Comparison of ENCODE assay signal across 2 cellular contexts in the genomic region with DNA sequence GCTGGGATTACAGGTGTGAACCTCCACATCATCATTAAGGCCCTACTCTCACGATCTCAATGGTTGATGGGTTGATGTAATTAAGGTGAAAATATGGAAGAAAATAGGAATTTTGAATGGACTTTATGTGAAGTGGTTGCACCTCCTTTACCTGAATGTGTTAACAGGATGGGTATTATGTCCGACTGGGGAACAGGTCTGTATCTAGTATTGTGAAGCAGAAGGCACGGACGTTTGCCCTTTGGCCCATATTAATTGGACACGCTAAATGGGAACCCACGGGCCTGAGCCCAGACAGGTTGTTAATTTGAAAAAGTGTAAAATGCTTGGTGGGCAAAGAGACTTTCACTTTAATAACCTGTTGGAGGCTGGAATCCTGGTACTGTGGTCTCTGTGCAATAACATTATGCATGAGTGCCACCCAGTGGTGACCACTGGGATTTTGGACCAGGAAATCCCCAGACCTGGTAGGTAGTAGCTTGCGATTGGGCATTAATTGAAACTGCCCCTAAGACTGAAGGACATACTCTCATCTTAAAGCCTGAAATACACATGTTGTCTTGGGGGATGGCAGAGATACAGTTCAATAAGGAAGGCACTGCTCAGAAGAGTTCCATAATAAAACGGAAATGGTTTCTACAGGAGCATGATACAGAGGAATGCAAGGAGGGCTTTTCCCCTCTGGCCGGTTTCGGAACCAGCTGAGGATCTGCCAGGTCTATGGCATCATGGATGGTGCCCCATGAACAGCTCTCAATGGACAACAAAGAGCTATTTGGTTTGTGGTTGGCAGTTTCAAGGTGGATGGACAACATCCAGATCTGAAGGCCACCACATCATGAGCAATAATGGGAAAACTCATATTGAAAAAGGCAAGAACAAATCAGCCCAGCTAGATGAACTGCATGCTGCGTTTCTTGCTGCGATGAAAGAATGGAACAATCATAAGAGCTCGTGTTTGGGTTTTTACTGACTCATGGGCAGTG.
TF ChIP-seq lines count a peak whose summit lies in the region.

No MANE protein-coding gene starts in this region.

TF ChIP-seq in Ishikawa, 13 proteins besides CTCF, POLR2A, EP300 and RAD21:
- TF ChIP-seq, protein P1, sequence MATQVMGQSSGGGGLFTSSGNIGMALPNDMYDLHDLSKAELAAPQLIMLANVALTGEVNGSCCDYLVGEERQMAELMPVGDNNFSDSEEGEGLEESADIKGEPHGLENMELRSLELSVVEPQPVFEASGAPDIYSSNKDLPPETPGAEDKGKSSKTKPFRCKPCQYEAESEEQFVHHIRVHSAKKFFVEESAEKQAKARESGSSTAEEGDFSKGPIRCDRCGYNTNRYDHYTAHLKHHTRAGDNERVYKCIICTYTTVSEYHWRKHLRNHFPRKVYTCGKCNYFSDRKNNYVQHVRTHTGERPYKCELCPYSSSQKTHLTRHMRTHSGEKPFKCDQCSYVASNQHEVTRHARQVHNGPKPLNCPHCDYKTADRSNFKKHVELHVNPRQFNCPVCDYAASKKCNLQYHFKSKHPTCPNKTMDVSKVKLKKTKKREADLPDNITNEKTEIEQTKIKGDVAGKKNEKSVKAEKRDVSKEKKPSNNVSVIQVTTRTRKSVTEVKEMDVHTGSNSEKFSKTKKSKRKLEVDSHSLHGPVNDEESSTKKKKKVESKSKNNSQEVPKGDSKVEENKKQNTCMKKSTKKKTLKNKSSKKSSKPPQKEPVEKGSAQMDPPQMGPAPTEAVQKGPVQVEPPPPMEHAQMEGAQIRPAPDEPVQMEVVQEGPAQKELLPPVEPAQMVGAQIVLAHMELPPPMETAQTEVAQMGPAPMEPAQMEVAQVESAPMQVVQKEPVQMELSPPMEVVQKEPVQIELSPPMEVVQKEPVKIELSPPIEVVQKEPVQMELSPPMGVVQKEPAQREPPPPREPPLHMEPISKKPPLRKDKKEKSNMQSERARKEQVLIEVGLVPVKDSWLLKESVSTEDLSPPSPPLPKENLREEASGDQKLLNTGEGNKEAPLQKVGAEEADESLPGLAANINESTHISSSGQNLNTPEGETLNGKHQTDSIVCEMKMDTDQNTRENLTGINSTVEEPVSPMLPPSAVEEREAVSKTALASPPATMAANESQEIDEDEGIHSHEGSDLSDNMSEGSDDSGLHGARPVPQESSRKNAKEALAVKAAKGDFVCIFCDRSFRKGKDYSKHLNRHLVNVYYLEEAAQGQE (IDR thresholded peaks at IDR 0.05; ENCODE audit: low read depth) = no peak
- no peak for TF ChIP-seq ZBTB7A (IDR thresholded peaks at IDR 0.05; ENCODE audit: low read depth)
- 0 out of 2 replicates have a peak, but pooled peaks have one; percentile 7 for TF ChIP-seq TEAD4 (IDR thresholded peaks at IDR 0.05)
- TF ChIP-seq CREB1 (IDR thresholded peaks at IDR 0.05; ENCODE audit: low read depth) = no peak

TF ChIP-seq in neural cell, 6 proteins besides CTCF, POLR2A, EP300 and RAD21 (continued from another document):
- TF ChIP-seq, protein P1 (IDR thresholded peaks at IDR 0.05; ENCODE audit: borderline replicate concordance) = no peak
